Comparison of ENCODE assay signal across 1 cellular context in the genomic region with DNA sequence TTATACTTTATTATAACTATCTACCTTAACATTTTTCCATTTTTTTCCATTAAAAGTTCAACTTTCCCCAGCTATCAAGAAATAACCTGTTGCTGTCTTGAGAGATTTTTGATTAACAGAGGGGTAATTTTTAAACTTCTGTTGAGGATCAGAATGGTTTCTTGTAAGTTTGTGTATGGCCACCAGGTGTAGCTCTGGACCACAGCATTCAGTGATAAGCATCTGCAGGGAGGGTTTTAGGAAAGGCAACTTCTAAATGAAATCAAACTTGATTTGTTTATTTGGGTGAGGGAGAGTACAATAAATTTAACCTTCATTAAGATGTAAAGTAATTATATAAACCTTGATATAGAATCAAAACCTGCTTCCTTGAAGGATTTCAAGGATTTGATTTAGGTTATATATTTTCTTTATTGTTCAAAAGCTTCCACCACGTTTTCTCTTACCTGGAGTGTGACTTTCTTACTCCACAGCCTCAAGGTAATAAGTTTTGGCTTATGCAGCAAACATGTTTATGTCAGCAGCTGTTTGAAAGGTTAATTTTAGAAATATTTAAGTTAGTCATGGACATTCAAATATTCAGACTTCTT.
TF ChIP-seq lines count a peak whose summit lies in the region.

No MANE protein-coding gene starts in this region.

TF ChIP-seq in K562, 482 proteins besides CTCF, POLR2A, EP300 and RAD21 (continued from another document):
- no peak for TF ChIP-seq ZNF318 (IDR thresholded peaks at IDR 0.05; ENCODE audit: borderline replicate concordance in 1 of 2, low read depth in 1 of 2)
